1 cellular context compared by ENCODE assay signal in the genomic region with DNA sequence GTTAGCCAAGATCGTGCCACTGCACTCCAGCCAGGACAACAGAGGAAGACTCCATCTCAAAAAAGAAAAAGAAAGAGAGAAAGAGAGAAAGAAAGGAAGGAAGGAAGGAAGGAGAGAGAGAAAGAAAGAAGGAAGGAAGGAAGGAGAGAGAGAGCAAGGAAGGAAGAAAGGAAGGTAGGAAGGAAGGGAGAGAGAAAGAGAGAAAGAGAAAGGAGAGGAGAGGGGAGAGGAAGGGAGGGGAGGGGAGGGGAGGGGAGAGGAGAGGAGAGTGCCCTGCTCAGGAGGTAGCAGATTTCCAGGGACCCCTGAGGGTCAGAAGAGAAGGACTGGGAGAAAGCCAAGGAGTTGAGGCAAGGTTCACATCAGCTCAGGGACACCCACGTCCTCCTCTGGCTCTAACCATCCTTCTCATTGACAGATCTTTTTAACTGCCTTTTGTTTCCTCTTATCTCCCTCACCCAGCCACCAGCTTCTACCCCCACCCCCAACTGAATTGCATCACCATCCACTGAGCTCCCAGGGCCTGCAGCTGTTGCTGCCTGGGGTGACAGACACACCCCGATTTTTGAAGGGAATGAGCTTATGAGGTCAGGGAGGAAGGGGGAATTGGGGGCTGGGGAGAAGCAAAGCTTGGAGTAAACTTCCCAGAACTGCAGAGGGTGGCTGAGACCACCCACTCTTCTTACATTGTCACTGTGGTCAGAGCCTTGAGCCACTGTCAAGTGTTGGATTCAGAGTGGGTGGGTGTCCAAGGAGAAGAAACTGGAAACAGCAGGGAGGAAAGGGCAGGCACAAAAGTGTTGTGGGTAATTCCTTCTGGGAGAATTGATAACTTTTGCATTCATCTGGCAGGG.
TF ChIP-seq lines count a peak whose summit lies in the region.

No MANE protein-coding gene starts in this region.

TF ChIP-seq in HepG2, 621 proteins besides CTCF, POLR2A, EP300 and RAD21 (continued from another document and continues in another):
- TF ChIP-seq MEIS1 (CRISPR knock-in tag; IDR thresholded peaks at IDR 0.05; ENCODE audit: borderline replicate concordance) (0 out of 2 replicates have a peak, but pooled peaks have one; percentile 25), NONO (IDR thresholded peaks at IDR 0.05) (no peak), NONO (CRISPR knock-in tag; conservative IDR thresholded peaks at IDR 0.05) (peak; percentile 5; the same call in 1 of the 2 replicates), RFXAP (CRISPR knock-in tag; IDR thresholded peaks at IDR 0.05; ENCODE audit: borderline replicate concordance) (no peak), ZNF138 (CRISPR knock-in tag; IDR thresholded peaks at IDR 0.05; ENCODE audit: low read depth) (no peak), ZNF20 (CRISPR knock-in tag; IDR thresholded peaks at IDR 0.05) (no peak), MEF2D (CRISPR knock-in tag; IDR thresholded peaks at IDR 0.05) (0 out of 2 replicates have a peak, but pooled peaks have one; percentile 33), ZMYM3 (CRISPR knock-in tag; IDR thresholded peaks at IDR 0.05) (peak; percentile 42; the same call in 1 of the 2 replicates), HDAC2 (CRISPR knock-in tag; IDR thresholded peaks at IDR 0.05) (peak; percentile 71; the same call in 1 of the 2 replicates), ZNF574 (CRISPR knock-in tag; IDR thresholded peaks at IDR 0.05) (0 out of 2 replicates have a peak, but pooled peaks have one; percentile 31), THAP11 (CRISPR knock-in tag; IDR thresholded peaks at IDR 0.05) (0 out of 2 replicates have a peak, but pooled peaks have one; percentile 26), HNF4A (CRISPR knock-in tag; IDR thresholded peaks at IDR 0.05) (peak; percentile 15; the same call in 1 of the 2 replicates), CEBPB (IDR thresholded peaks at IDR 0.05; ENCODE audit: borderline replicate concordance, low read depth, low read length) (peak; percentile 92), HMGXB4 (CRISPR knock-in tag; IDR thresholded peaks at IDR 0.05; ENCODE audit: borderline replicate concordance in 1 of 2, low read depth in 1 of 2) (no peak), ZNF781 (CRISPR knock-in tag; IDR thresholded peaks at IDR 0.05; ENCODE audit: borderline replicate concordance, not compliant biosample characterization) (peak; percentile 17), NFIC (IDR thresholded peaks at IDR 0.05; ENCODE audit: low read length) (no peak), FOSL2 (CRISPR knock-in tag; IDR thresholded peaks at IDR 0.05) (peak; percentile 43; the same call in 1 of the 2 replicates), XRCC5 (optimal IDR thresholded peaks at IDR 0.05; ENCODE audit: low read length) (peak; percentile 48), NAIF1 (CRISPR knock-in tag; IDR thresholded peaks at IDR 0.05; ENCODE audit: borderline replicate concordance) (no peak), FOXA3 (CRISPR knock-in tag; IDR thresholded peaks at IDR 0.05) (peak; percentile 41), SMC3 (IDR thresholded peaks at IDR 0.05; ENCODE audit: low read length) (peak; percentile 13; the same call in 1 of the 2 replicates), DPF2 (CRISPR knock-in tag; IDR thresholded peaks at IDR 0.05; ENCODE audit: borderline replicate concordance, low read depth) (peak; percentile 39; the same call in 1 of the 2 replicates)
- TF ChIP-seq, protein P1, sequence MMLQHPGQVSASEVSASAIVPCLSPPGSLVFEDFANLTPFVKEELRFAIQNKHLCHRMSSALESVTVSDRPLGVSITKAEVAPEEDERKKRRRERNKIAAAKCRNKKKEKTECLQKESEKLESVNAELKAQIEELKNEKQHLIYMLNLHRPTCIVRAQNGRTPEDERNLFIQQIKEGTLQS (CRISPR knock-in tag; IDR thresholded peaks at IDR 0.05) = peak; percentile 97
- TF ChIP-seq, protein P2, sequence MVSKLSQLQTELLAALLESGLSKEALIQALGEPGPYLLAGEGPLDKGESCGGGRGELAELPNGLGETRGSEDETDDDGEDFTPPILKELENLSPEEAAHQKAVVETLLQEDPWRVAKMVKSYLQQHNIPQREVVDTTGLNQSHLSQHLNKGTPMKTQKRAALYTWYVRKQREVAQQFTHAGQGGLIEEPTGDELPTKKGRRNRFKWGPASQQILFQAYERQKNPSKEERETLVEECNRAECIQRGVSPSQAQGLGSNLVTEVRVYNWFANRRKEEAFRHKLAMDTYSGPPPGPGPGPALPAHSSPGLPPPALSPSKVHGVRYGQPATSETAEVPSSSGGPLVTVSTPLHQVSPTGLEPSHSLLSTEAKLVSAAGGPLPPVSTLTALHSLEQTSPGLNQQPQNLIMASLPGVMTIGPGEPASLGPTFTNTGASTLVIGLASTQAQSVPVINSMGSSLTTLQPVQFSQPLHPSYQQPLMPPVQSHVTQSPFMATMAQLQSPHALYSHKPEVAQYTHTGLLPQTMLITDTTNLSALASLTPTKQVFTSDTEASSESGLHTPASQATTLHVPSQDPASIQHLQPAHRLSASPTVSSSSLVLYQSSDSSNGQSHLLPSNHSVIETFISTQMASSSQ (IDR thresholded peaks at IDR 0.05; ENCODE audit: low read depth) = no peak
- TF ChIP-seq, protein P2 (CRISPR knock-in tag; IDR thresholded peaks at IDR 0.05; ENCODE audit: borderline replicate concordance) = peak; percentile 44; the same call in 1 of the 2 replicates
- TF ChIP-seq, protein P3, sequence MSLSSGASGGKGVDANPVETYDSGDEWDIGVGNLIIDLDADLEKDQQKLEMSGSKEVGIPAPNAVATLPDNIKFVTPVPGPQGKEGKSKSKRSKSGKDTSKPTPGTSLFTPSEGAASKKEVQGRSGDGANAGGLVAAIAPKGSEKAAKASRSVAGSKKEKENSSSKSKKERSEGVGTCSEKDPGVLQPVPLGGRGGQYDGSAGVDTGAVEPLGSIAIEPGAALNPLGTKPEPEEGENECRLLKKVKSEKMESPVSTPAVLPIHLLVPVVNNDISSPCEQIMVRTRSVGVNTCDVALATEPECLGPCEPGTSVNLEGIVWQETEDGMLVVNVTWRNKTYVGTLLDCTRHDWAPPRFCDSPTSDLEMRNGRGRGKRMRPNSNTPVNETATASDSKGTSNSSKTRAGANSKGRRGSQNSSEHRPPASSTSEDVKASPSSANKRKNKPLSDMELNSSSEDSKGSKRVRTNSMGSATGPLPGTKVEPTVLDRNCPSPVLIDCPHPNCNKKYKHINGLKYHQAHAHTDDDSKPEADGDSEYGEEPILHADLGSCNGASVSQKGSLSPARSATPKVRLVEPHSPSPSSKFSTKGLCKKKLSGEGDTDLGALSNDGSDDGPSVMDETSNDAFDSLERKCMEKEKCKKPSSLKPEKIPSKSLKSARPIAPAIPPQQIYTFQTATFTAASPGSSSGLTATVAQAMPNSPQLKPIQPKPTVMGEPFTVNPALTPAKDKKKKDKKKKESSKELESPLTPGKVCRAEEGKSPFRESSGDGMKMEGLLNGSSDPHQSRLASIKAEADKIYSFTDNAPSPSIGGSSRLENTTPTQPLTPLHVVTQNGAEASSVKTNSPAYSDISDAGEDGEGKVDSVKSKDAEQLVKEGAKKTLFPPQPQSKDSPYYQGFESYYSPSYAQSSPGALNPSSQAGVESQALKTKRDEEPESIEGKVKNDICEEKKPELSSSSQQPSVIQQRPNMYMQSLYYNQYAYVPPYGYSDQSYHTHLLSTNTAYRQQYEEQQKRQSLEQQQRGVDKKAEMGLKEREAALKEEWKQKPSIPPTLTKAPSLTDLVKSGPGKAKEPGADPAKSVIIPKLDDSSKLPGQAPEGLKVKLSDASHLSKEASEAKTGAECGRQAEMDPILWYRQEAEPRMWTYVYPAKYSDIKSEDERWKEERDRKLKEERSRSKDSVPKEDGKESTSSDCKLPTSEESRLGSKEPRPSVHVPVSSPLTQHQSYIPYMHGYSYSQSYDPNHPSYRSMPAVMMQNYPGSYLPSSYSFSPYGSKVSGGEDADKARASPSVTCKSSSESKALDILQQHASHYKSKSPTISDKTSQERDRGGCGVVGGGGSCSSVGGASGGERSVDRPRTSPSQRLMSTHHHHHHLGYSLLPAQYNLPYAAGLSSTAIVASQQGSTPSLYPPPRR (CRISPR knock-in tag; IDR thresholded peaks at IDR 0.05; ENCODE audit: borderline replicate concordance) = peak; percentile 44; the same call in 1 of the 2 replicates
- TF ChIP-seq, protein P4, sequence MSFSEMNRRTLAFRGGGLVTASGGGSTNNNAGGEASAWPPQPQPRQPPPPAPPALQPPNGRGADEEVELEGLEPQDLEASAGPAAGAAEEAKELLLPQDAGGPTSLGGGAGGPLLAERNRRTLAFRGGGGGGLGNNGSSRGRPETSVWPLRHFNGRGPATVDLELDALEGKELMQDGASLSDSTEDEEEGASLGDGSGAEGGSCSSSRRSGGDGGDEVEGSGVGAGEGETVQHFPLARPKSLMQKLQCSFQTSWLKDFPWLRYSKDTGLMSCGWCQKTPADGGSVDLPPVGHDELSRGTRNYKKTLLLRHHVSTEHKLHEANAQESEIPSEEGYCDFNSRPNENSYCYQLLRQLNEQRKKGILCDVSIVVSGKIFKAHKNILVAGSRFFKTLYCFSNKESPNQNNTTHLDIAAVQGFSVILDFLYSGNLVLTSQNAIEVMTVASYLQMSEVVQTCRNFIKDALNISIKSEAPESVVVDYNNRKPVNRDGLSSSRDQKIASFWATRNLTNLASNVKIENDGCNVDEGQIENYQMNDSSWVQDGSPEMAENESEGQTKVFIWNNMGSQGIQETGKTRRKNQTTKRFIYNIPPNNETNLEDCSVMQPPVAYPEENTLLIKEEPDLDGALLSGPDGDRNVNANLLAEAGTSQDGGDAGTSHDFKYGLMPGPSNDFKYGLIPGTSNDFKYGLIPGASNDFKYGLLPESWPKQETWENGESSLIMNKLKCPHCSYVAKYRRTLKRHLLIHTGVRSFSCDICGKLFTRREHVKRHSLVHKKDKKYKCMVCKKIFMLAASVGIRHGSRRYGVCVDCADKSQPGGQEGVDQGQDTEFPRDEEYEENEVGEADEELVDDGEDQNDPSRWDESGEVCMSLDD (CRISPR knock-in tag; IDR thresholded peaks at IDR 0.05; ENCODE audit: borderline replicate concordance) = peak; percentile 84; the same call in 1 of the 2 replicates
- TF ChIP-seq, protein P5, sequence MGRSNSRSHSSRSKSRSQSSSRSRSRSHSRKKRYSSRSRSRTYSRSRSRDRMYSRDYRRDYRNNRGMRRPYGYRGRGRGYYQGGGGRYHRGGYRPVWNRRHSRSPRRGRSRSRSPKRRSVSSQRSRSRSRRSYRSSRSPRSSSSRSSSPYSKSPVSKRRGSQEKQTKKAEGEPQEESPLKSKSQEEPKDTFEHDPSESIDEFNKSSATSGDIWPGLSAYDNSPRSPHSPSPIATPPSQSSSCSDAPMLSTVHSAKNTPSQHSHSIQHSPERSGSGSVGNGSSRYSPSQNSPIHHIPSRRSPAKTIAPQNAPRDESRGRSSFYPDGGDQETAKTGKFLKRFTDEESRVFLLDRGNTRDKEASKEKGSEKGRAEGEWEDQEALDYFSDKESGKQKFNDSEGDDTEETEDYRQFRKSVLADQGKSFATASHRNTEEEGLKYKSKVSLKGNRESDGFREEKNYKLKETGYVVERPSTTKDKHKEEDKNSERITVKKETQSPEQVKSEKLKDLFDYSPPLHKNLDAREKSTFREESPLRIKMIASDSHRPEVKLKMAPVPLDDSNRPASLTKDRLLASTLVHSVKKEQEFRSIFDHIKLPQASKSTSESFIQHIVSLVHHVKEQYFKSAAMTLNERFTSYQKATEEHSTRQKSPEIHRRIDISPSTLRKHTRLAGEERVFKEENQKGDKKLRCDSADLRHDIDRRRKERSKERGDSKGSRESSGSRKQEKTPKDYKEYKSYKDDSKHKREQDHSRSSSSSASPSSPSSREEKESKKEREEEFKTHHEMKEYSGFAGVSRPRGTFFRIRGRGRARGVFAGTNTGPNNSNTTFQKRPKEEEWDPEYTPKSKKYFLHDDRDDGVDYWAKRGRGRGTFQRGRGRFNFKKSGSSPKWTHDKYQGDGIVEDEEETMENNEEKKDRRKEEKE (IDR thresholded peaks at IDR 0.05) = no peak
- TF ChIP-seq, protein P6, sequence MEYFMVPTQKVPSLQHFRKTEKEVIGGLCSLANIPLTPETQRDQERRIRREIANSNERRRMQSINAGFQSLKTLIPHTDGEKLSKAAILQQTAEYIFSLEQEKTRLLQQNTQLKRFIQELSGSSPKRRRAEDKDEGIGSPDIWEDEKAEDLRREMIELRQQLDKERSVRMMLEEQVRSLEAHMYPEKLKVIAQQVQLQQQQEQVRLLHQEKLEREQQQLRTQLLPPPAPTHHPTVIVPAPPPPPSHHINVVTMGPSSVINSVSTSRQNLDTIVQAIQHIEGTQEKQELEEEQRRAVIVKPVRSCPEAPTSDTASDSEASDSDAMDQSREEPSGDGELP (IDR thresholded peaks at IDR 0.05; ENCODE audit: borderline replicate concordance, low read depth) = peak; percentile 60; the same call in 1 of the 2 replicates
